Comparison of ENCODE assay signal across 1 cellular context in the genomic region with DNA sequence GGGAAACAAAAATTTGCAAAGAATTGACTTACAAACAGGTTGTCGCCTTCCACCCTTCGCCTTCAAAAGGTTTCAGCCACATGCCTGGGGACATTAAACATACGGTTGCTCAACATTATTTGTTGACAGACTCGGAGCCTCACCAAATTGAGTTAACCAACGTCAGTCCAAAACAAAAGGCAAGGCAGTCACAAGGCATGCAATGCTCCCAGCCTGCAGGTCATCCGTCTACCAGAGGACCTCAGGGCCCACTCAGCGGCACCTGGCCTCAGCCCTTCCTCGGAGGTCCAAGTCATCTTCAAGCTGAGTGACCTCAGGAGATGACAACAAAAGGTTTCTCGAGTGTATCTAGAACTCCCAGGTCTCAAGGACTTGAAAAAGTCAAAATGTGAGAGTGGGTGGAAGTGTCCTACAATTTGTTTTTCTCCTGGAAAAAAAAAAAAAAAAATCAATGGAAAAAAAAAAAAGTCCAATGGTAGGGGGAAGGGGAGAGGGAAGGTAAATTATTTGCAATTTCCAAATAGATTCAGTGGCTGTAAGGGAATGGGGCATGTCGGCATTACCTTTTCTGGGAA.
TF ChIP-seq lines count a peak whose summit lies in the region.

No MANE protein-coding gene starts in this region.

TF ChIP-seq in HepG2, 621 proteins besides CTCF, POLR2A, EP300 and RAD21 (continued from another document and continues in another):
- TF ChIP-seq, protein P1, sequence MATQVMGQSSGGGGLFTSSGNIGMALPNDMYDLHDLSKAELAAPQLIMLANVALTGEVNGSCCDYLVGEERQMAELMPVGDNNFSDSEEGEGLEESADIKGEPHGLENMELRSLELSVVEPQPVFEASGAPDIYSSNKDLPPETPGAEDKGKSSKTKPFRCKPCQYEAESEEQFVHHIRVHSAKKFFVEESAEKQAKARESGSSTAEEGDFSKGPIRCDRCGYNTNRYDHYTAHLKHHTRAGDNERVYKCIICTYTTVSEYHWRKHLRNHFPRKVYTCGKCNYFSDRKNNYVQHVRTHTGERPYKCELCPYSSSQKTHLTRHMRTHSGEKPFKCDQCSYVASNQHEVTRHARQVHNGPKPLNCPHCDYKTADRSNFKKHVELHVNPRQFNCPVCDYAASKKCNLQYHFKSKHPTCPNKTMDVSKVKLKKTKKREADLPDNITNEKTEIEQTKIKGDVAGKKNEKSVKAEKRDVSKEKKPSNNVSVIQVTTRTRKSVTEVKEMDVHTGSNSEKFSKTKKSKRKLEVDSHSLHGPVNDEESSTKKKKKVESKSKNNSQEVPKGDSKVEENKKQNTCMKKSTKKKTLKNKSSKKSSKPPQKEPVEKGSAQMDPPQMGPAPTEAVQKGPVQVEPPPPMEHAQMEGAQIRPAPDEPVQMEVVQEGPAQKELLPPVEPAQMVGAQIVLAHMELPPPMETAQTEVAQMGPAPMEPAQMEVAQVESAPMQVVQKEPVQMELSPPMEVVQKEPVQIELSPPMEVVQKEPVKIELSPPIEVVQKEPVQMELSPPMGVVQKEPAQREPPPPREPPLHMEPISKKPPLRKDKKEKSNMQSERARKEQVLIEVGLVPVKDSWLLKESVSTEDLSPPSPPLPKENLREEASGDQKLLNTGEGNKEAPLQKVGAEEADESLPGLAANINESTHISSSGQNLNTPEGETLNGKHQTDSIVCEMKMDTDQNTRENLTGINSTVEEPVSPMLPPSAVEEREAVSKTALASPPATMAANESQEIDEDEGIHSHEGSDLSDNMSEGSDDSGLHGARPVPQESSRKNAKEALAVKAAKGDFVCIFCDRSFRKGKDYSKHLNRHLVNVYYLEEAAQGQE (IDR thresholded peaks at IDR 0.05; ENCODE audit: borderline replicate concordance in 1 of 2, low read depth in 1 of 2, low read length in 2 of 2): peak in 1 of 2 experiments; percentile 22; a peak in 1 of 4 replicates
- TF ChIP-seq, protein P2, sequence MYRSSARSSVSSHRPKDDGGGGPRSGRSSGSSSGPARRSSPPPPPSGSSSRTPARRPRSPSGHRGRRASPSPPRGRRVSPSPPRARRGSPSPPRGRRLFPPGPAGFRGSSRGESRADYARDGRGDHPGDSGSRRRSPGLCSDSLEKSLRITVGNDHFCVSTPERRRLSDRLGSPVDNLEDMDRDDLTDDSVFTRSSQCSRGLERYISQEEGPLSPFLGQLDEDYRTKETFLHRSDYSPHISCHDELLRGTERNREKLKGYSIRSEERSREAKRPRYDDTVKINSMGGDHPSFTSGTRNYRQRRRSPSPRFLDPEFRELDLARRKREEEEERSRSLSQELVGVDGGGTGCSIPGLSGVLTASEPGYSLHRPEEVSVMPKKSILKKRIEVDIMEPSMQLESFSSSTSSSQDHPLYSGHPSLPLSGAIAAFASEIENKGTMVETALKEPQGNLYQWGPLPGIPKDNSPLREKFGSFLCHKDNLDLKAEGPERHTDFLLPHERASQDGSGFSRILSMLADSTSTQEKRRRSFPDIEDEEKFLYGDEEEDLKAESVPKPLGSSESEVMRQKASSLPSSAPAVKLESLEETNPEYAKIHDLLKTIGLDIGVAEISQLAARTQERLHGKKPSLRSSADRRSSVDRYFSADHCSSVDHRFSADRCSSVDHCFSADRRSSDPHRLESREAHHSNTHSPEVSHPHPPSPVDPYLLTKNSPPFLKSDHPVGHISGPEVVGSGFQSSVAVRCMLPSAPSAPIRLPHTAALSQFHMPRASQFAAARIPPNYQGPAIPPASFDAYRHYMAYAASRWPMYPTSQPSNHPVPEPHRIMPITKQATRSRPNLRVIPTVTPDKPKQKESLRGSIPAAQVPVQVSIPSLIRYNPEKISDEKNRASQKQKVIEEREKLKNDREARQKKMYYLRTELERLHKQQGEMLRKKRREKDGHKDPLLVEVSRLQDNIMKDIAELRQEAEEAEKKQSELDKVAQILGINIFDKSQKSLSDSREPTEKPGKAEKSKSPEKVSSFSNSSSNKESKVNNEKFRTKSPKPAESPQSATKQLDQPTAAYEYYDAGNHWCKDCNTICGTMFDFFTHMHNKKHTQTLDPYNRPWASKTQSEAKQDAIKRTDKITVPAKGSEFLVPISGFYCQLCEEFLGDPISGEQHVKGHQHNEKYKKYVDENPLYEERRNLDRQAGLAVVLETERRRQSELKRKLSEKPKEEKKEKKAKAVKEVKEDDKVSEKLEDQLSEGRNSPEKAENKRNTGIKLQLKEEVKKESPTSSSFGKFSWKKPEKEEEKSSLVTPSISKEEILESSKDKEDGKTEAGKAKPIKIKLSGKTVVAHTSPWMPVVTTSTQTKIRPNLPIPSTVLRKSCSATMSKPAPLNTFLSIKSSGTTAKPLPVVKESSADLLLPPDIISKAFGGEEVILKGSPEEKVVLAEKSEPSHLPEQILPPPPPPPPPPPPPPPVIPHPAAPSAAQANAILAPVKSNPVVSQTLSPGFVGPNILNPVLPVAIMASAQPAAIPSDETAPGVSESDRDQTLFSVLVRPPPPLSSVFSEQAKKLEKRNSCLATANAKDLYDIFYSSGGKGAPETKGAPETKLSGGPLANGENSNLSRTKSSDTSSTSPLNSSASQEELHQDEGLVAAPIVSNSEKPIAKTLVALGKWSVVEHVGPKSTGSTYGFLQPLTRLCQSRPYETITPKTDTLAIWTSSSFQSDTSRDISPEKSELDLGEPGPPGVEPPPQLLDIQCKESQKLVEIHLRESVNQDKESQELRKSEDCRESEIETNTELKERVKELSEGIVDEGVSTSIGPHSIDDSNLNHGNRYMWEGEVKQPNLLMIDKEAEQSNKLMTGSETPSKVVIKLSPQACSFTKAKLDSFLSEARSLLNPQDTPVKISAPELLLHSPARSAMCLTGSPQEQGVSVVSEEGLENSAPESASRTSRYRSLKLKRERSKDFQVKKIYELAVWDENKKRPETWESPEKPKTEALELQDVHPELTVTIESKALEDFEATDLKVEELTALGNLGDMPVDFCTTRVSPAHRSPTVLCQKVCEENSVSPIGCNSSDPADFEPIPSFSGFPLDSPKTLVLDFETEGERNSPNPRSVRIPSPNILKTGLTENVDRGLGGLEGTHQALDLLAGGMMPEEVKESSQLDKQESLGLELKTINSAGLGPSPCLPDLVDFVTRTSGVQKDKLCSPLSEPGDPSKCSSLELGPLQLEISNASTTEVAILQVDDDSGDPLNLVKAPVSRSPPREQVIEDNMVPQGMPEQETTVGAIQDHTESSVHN (CRISPR knock-in tag; IDR thresholded peaks at IDR 0.05): no peak
- TF ChIP-seq, protein P3, sequence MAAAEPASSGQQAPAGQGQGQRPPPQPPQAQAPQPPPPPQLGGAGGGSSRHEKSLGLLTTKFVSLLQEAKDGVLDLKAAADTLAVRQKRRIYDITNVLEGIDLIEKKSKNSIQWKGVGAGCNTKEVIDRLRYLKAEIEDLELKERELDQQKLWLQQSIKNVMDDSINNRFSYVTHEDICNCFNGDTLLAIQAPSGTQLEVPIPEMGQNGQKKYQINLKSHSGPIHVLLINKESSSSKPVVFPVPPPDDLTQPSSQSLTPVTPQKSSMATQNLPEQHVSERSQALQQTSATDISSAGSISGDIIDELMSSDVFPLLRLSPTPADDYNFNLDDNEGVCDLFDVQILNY (CRISPR knock-in tag; conservative IDR thresholded peaks at IDR 0.05): no peak
- TF ChIP-seq ZNF737 (CRISPR knock-in tag; IDR thresholded peaks at IDR 0.05; ENCODE audit: borderline replicate concordance) (no peak), EZH2 (conservative IDR thresholded peaks at IDR 0.05; ENCODE audit: low read depth, low read length) (no peak), ZFY (CRISPR knock-in tag; IDR thresholded peaks at IDR 0.05) (peak; percentile 47; the same call in 1 of the 2 replicates), ZNF883 (CRISPR knock-in tag; IDR thresholded peaks at IDR 0.05; ENCODE audit: not compliant biosample characterization) (peak; percentile 33), RELA (CRISPR knock-in tag; IDR thresholded peaks at IDR 0.05) (no peak), SMAD1 (CRISPR knock-in tag; IDR thresholded peaks at IDR 0.05; ENCODE audit: borderline replicate concordance, low read depth) (no peak), ZFP37 (CRISPR knock-in tag; IDR thresholded peaks at IDR 0.05; ENCODE audit: borderline replicate concordance) (peak; percentile 99), ZNF24 (IDR thresholded peaks at IDR 0.05) (no peak), ZFP90 (CRISPR knock-in tag; IDR thresholded peaks at IDR 0.05; ENCODE audit: borderline replicate concordance) (peak; percentile 63; the same call in 1 of the 2 replicates), NFE2L1 (CRISPR knock-in tag; IDR thresholded peaks at IDR 0.05; ENCODE audit: borderline replicate concordance) (no peak), GZF1 (CRISPR knock-in tag; IDR thresholded peaks at IDR 0.05) (no peak), CHD2 (IDR thresholded peaks at IDR 0.05; ENCODE audit: low read depth, low read length) (no peak), HMG20A (CRISPR knock-in tag; IDR thresholded peaks at IDR 0.05; ENCODE audit: borderline replicate concordance) (peak; percentile 51; the same call in 1 of the 2 replicates), ZMYM3 (CRISPR knock-in tag; IDR thresholded peaks at IDR 0.05) (peak; percentile 48; the same call in 1 of the 2 replicates), SALL2 (CRISPR knock-in tag; IDR thresholded peaks at IDR 0.05) (0 out of 2 replicates have a peak, but pooled peaks have one; percentile 51), GFI1 (CRISPR knock-in tag; IDR thresholded peaks at IDR 0.05; ENCODE audit: borderline replicate concordance) (0 out of 2 replicates have a peak, but pooled peaks have one; percentile 33), ZNF230 (CRISPR knock-in tag; IDR thresholded peaks at IDR 0.05) (no peak), ZNF841 (CRISPR knock-in tag; IDR thresholded peaks at IDR 0.05; ENCODE audit: borderline replicate concordance) (no peak)
- TF ChIP-seq, protein P4, sequence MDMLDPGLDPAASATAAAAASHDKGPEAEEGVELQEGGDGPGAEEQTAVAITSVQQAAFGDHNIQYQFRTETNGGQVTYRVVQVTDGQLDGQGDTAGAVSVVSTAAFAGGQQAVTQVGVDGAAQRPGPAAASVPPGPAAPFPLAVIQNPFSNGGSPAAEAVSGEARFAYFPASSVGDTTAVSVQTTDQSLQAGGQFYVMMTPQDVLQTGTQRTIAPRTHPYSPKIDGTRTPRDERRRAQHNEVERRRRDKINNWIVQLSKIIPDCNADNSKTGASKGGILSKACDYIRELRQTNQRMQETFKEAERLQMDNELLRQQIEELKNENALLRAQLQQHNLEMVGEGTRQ (IDR thresholded peaks at IDR 0.05; ENCODE audit: low read depth, low read length): no peak
- TF ChIP-seq, protein P4 (CRISPR knock-in tag; IDR thresholded peaks at IDR 0.05; ENCODE audit: borderline replicate concordance): no peak
- TF ChIP-seq, protein P5, sequence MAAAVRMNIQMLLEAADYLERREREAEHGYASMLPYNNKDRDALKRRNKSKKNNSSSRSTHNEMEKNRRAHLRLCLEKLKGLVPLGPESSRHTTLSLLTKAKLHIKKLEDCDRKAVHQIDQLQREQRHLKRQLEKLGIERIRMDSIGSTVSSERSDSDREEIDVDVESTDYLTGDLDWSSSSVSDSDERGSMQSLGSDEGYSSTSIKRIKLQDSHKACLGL (CRISPR knock-in tag; IDR thresholded peaks at IDR 0.05): peak; percentile 64; the same call in 1 of the 2 replicates
- TF ChIP-seq, protein P6, sequence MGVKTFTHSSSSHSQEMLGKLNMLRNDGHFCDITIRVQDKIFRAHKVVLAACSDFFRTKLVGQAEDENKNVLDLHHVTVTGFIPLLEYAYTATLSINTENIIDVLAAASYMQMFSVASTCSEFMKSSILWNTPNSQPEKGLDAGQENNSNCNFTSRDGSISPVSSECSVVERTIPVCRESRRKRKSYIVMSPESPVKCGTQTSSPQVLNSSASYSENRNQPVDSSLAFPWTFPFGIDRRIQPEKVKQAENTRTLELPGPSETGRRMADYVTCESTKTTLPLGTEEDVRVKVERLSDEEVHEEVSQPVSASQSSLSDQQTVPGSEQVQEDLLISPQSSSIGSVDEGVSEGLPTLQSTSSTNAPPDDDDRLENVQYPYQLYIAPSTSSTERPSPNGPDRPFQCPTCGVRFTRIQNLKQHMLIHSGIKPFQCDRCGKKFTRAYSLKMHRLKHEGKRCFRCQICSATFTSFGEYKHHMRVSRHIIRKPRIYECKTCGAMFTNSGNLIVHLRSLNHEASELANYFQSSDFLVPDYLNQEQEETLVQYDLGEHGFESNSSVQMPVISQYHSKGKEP (CRISPR knock-in tag; IDR thresholded peaks at IDR 0.05): no peak
- TF ChIP-seq, protein P7, sequence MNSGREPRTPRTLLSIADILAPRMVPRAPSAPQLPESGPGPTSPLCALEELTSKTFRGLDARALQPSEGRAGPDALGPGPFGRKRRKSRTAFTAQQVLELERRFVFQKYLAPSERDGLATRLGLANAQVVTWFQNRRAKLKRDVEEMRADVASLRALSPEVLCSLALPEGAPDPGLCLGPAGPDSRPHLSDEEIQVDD (CRISPR knock-in tag; IDR thresholded peaks at IDR 0.05; ENCODE audit: borderline replicate concordance): no peak; the same call in 1 of the 2 replicates
- TF ChIP-seq, protein P8, sequence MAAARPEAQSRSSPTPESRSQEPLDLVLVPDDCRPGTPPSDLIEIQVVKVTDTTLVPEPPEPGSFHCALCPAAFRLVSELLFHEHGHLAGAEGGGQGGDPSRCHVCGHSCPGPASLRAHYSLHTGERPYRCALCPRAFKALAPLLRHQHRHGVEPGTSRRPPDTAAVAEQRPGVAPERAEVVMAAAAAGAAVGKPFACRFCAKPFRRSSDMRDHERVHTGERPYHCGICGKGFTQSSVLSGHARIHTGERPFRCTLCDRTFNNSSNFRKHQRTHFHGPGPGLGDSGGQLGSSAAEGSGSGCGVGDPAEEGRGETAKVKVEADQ (CRISPR knock-in tag; IDR thresholded peaks at IDR 0.05; ENCODE audit: borderline replicate concordance): no peak
- TF ChIP-seq, protein P9, sequence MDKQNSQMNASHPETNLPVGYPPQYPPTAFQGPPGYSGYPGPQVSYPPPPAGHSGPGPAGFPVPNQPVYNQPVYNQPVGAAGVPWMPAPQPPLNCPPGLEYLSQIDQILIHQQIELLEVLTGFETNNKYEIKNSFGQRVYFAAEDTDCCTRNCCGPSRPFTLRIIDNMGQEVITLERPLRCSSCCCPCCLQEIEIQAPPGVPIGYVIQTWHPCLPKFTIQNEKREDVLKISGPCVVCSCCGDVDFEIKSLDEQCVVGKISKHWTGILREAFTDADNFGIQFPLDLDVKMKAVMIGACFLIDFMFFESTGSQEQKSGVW (CRISPR knock-in tag; IDR thresholded peaks at IDR 0.05; ENCODE audit: borderline replicate concordance): no peak
- TF ChIP-seq, protein P10, sequence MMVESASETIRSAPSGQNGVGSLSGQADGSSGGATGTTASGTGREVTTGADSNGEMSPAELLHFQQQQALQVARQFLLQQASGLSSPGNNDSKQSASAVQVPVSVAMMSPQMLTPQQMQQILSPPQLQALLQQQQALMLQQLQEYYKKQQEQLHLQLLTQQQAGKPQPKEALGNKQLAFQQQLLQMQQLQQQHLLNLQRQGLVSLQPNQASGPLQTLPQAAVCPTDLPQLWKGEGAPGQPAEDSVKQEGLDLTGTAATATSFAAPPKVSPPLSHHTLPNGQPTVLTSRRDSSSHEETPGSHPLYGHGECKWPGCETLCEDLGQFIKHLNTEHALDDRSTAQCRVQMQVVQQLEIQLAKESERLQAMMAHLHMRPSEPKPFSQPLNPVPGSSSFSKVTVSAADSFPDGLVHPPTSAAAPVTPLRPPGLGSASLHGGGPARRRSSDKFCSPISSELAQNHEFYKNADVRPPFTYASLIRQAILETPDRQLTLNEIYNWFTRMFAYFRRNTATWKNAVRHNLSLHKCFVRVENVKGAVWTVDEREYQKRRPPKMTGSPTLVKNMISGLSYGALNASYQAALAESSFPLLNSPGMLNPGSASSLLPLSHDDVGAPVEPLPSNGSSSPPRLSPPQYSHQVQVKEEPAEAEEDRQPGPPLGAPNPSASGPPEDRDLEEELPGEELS (CRISPR knock-in tag; IDR thresholded peaks at IDR 0.05): peak; percentile 98
- TF ChIP-seq, protein P11, sequence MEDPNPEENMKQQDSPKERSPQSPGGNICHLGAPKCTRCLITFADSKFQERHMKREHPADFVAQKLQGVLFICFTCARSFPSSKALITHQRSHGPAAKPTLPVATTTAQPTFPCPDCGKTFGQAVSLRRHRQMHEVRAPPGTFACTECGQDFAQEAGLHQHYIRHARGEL (CRISPR knock-in tag; IDR thresholded peaks at IDR 0.05): no peak
